ENCODE assay signal across 22 cellular contexts in genomic region chr9:35629597-35629996, GRCh38. TPM values are rescaled to one million over a fixed set of nuclear protein-coding genes. Genes with fewer than 3 reads are reported as not detected.
DNase-seq lines count a peak whose midpoint lies in the region; ATAC-seq, FAIRE-seq and TF ChIP-seq lines count a peak whose summit lies in the region.
"Had no signal": no experiment of that assay in that cellular context is flagged by ENCODE, and none has a peak within 500 bp of the region (broad histone marks: within the 10 kb centered on the region; RNA-seq: fewer than 3 reads in every experiment).

No MANE protein-coding gene starts in this region.

- POLR2A ChIA-PET in H1 (lab: Charles Lee; ENCODE audit: partially characterized antibody): interaction anchor here (1.0 to 1.4 kb wide), 2 partner anchors 18 to 28 kb away, joined by 3 to 4 read pairs; partner anchors contain the start of genes CCDC107 and RMRP

- no peaks in the 10 kb centered on the region for H3K27me3 Mint-ChIP-seq in stimulated activated naive B cell treated with anti-CD40 and anti-IgM and Interleukin-4, amounts not matched to agents 10 μg/mL and 1 μg/mL and 100 μg/mL, for 72 hours
- no peaks in the 10 kb centered on the region for H3K27me3 Mint-ChIP-seq in type B pancreatic cell
- H3K27me3 Mint-ChIP-seq: IgD-negative memory B cell had no signal

- peaks cover 0 to 2% of the 10 kb centered on the region in 2 donors for H3K9me3 Mint-ChIP-seq in stimulated activated naive B cell treated with anti-CD40 and anti-IgM and Interleukin-4, amounts not matched to agents 10 μg/mL and 1 μg/mL and 100 μg/mL, for 72 hours
- H3K9me3 Mint-ChIP-seq in type B pancreatic cell: no peaks in the 10 kb centered on the region
- H3K9me3 Mint-ChIP-seq: IgD-negative memory B cell had no signal

- no peak overlapping the region for H2AFZ ChIP-seq in OCI-LY1 (ENCODE audit: low read length)
- no peak overlapping the region; the same call in 1 of the 2 replicates for H2AFZ ChIP-seq in H1 (ENCODE audit: low read length)

- H4K20me1 ChIP-seq in OCI-LY1 (ENCODE audit: insufficient read depth, low read length) (no peaks in the 10 kb centered on the region), H1 (replicated peaks in 1 of 2; ENCODE audit: control insufficient read depth in 1 of 2, insufficient read depth in 2 of 2, low read length in 2 of 2) (no peaks in the 10 kb centered on the region)

- no peak overlapping the region for H2BK120ac ChIP-seq in H1 (replicated peaks; ENCODE audit: low read depth, low read length)

- no peak for FAIRE-seq in H1 (lab: Jason Lieb, UNC)
- FAIRE-seq: A204.1 had no signal

- no peak overlapping the region for H3K4ac ChIP-seq in H1 (replicated peaks; ENCODE audit: insufficient read length, low read depth, low read length)

- H2BK5ac ChIP-seq in H1 (ENCODE audit: low read depth, low read length): no peak overlapping the region

- no peak overlapping the region for H3K23ac ChIP-seq in H1 (ENCODE audit: insufficient read length)

- H3K27ac ChIP-seq in OCI-LY1 (ENCODE audit: low read depth, low read length, poor library complexity, severe bottlenecking): peak overlapping the region; percentile 24
- no peak overlapping the region for H3K27ac ChIP-seq in H1 (ENCODE audit: low read depth, low read length)
- H3K27ac ChIP-seq: C4-2B had no signal

- no peak overlapping the region for H2AK5ac ChIP-seq in H1 (ENCODE audit: low read depth, low read length)

- H3K4me2 ChIP-seq in OCI-LY1 (ENCODE audit: low read length) (no peak overlapping the region), H1 (ENCODE audit: insufficient read depth in 1 of 2, low read depth in 2 of 2, low read length in 2 of 2) (no peak overlapping the region)

- no peak for TF ChIP-seq EP300 in H1 (IDR thresholded peaks at IDR 0.05; ENCODE audit: borderline replicate concordance in 1 of 2, low read depth in 2 of 2, low read length in 2 of 2)

- peak overlapping the region; percentile 5 for H3K27ac Mint-ChIP-seq in stimulated activated naive B cell treated with anti-CD40 and anti-IgM and Interleukin-4, amounts not matched to agents 10 μg/mL and 1 μg/mL and 100 μg/mL, for 72 hours
- no peak overlapping the region for H3K27ac Mint-ChIP-seq in type B pancreatic cell
- H3K27ac Mint-ChIP-seq: IgD-negative memory B cell had no signal

- peaks cover 8% of the 10 kb centered on the region for H3F3A ChIP-seq in OCI-LY1 (ENCODE audit: insufficient read depth, low read length)

- H2BK15ac ChIP-seq in H1 (ENCODE audit: low read length): no peak overlapping the region

- H4K91ac ChIP-seq in H1 (replicated peaks; ENCODE audit: insufficient read length, low read length): no peak overlapping the region

- no peak for TF ChIP-seq POLR2A in H1 (IDR thresholded peaks at IDR 0.05; ENCODE audit: control extremely low read depth in 1 of 2, low read depth in 2 of 2, low read length in 2 of 2)

- H3K27me3 ChIP-seq in OCI-LY1 (ENCODE audit: insufficient read depth, low read length) (no peaks in the 10 kb centered on the region), H1 (replicated peaks in 1 of 4; ENCODE audit: control insufficient read depth in 3 of 4, extremely low read depth in 1 of 4, insufficient read depth in 3 of 4, low read length in 3 of 4) (no peaks in the 10 kb centered on the region)

- CTCF ChIA-PET in H1 (lab: Charles Lee; ENCODE audit: partially characterized antibody): interaction anchor here (0.7 to 5.1 kb wide), 8 partner anchors 14 to 206 kb away, joined by 3 to 27 read pairs (median 5); no protein-coding TSS in a partner anchor

- WGBS in H1 (ENCODE audit: extremely low coverage in 1 of 2, insufficient coverage in 1 of 2, insufficient read length in 1 of 2, insufficient replicate concordance in 2 of 2, low coverage in 1 of 2, low lambda C conversion rate in 2 of 2, missing lambda C conversion rate in 1 of 2), 2 experiments: 90% methylated on average over 5 of the region's 5 CpGs; no CpG with 5 or more reads in 1 of the 2 experiments

- TF ChIP-seq CTCF in OCI-LY1 (IDR thresholded peaks at IDR 0.05; ENCODE audit: low read length) (no peak), H1 (IDR thresholded peaks at IDR 0.05; ENCODE audit: control extremely low read depth in 1 of 3, insufficient read depth in 1 of 3, low read depth in 1 of 3, low read length in 3 of 3) (no peak), type B pancreatic cell (conservative IDR thresholded peaks at IDR 0.05) (no peak)

- no peak overlapping the region for H3K4me3 Mint-ChIP-seq in stimulated activated naive B cell treated with anti-CD40 and anti-IgM and Interleukin-4, amounts not matched to agents 10 μg/mL and 1 μg/mL and 100 μg/mL, for 72 hours
- no peak overlapping the region for H3K4me3 Mint-ChIP-seq in type B pancreatic cell
- H3K4me3 Mint-ChIP-seq: IgD-negative memory B cell had no signal

- intact Hi-C loops in Right ventricle myocardium superior (cut with DNase I): no loop called here

- H2BK12ac ChIP-seq in H1 (ENCODE audit: low read depth, low read length): 0 out of 2 replicates have a peak overlapping the region, but pooled peaks have one; percentile 14

- DNase-seq in activated effector memory CD4-positive, alpha-beta T cell treated with anti-CD3 and anti-CD28 coated beads, Interleukin-2, amount 50 U/mL, for 16 hours: peak; percentile 42
- no peak for DNase-seq in activated effector memory CD4-positive, alpha-beta T cell treated with Interleukin-2 at 50 U/mL for 16 hours
- DNase-seq in H1 (ENCODE audit: low read depth in 1 of 2, low spot score in 2 of 2) (no peak), Right ventricle myocardium superior (no peak), type B pancreatic cell (ENCODE audit: extremely low spot score, unreplicated experiment) (no peak)
- DNase-seq in stimulated activated naive B cell treated with anti-CD40 and anti-IgM and Interleukin-4, amounts not matched to agents 10 μg/mL and 1 μg/mL and 100 μg/mL, for 72 hours: no peak
- DNase-seq: DMS53, EL, GF-D8, NCI-H1105, NCI-H146, NCI-H2029, NCI-H226, NCI-H510A treated with DMSO at 0.1 percent for 48 hours, NCI-H748 treated with DMSO at 0.1 percent for 48 hours had no signal

- no peaks in the 10 kb centered on the region for H3K9me2 ChIP-seq in OCI-LY1 (ENCODE audit: low read depth, low read length)

- no peak overlapping the region for H3K14ac ChIP-seq in H1 (ENCODE audit: insufficient read length)

- peaks cover 0 to 2% of the 10 kb centered on the region in 2 donors for H3K36me3 Mint-ChIP-seq in stimulated activated naive B cell treated with anti-CD40 and anti-IgM and Interleukin-4, amounts not matched to agents 10 μg/mL and 1 μg/mL and 100 μg/mL, for 72 hours
- no peaks in the 10 kb centered on the region for H3K36me3 Mint-ChIP-seq in type B pancreatic cell
- H3K36me3 Mint-ChIP-seq: IgD-negative memory B cell had no signal

- no peaks in the 10 kb centered on the region for H3K23me2 ChIP-seq in H1 (ENCODE audit: low read depth, low read length)

- H3K79me2 ChIP-seq in OCI-LY1 (ENCODE audit: insufficient read depth, low read length): no peaks in the 10 kb centered on the region
- H3K79me2 ChIP-seq in H1 (ENCODE audit: control insufficient read depth in 1 of 2, insufficient read depth in 2 of 2, low read length in 2 of 2): no peaks in the 10 kb centered on the region

- no peak overlapping the region for H3K56ac ChIP-seq in H1 (replicated peaks; ENCODE audit: insufficient read length, low read depth, low read length)

- ATAC-seq in stimulated activated naive B cell treated with anti-CD40 and anti-IgM and Interleukin-4, amounts not matched to agents 10 μg/mL and 1 μg/mL and 100 μg/mL, for 72 hours (replicated peaks): no peak
- no peak for ATAC-seq in Right ventricle myocardium superior (ENCODE audit: poor library complexity)
- ATAC-seq: Right ventricle myocardium inferior had no signal

- H3K79me1 ChIP-seq in H1 (ENCODE audit: low read depth, low read length): no peaks in the 10 kb centered on the region

- H3K9me3 ChIP-seq in OCI-LY1 (ENCODE audit: low read length): no peaks in the 10 kb centered on the region
- no peaks in the 10 kb centered on the region for H3K9me3 ChIP-seq in H1 (ENCODE audit: insufficient read depth in 2 of 2, low read depth in 1 of 2, low read length in 1 of 2)

- H3K4me3 ChIP-seq in OCI-LY1 (ENCODE audit: low read depth, low read length, poor library complexity, severe bottlenecking) (no peak overlapping the region), H1 (ENCODE audit: extremely low read depth in 1 of 4, insufficient read depth in 2 of 4, low read depth in 3 of 4, low read length in 4 of 4) (no peak overlapping the region)

- H3K18ac ChIP-seq in H1 (ENCODE audit: extremely low read depth, low read length): no peak overlapping the region

- no peak overlapping the region for H4K8ac ChIP-seq in H1 (ENCODE audit: extremely low read depth, insufficient read depth, low read length)

- no peak for TF ChIP-seq RAD21 in H1 (IDR thresholded peaks at IDR 0.05 in 1 of 2, conservative IDR thresholded peaks at IDR 0.05 in 1 of 2; ENCODE audit: low read depth in 2 of 2, low read length in 2 of 2)

- H3K4me1 ChIP-seq in OCI-LY1 (ENCODE audit: insufficient read depth, low read length, severe bottlenecking): peaks cover 12% of the 10 kb centered on the region
- no peaks in the 10 kb centered on the region for H3K4me1 ChIP-seq in H1 (replicated peaks in 1 of 4; ENCODE audit: control insufficient read depth in 3 of 4, insufficient read depth in 4 of 4, low read length in 3 of 4)

- H3K36me3 ChIP-seq in OCI-LY1 (ENCODE audit: insufficient read depth, low read length) (no peaks in the 10 kb centered on the region), H1 (ENCODE audit: control insufficient read depth in 2 of 4, insufficient read depth in 4 of 4, low read length in 3 of 4) (no peaks in the 10 kb centered on the region)

- H3K9ac ChIP-seq in OCI-LY1 (ENCODE audit: low read length) (no peak overlapping the region), H1 (replicated peaks in 1 of 4; ENCODE audit: extremely low read depth in 1 of 4, low read depth in 3 of 4, low read length in 3 of 4) (no peak overlapping the region)

- no peak overlapping the region for H4K5ac ChIP-seq in H1 (ENCODE audit: insufficient read length, low read depth, low read length)

- peaks cover 36 to 69% of the 10 kb centered on the region in 2 donors for H3K4me1 Mint-ChIP-seq in stimulated activated naive B cell treated with anti-CD40 and anti-IgM and Interleukin-4, amounts not matched to agents 10 μg/mL and 1 μg/mL and 100 μg/mL, for 72 hours
- no peaks in the 10 kb centered on the region for H3K4me1 Mint-ChIP-seq in type B pancreatic cell (ENCODE audit: unreplicated experiment)

- no peak overlapping the region for H2BK20ac ChIP-seq in H1 (ENCODE audit: low read length)

RNA-seq across cellular contexts. Expression of gene CD72, which starts 11.4 kb away (rescaled TPM):
- total RNA-seq in H1 (2021; fragmentation: NEBNext Ultra II Directional; extraction: Animal tissue kit (Norgen Biotek cat#: 25700)): 4.0 and 4.5 TPM in 2 replicates
- polyA plus RNA-seq in H1 (2011; rRNA removed): 4.5 and 4.9 TPM in 2 replicates
- 5.5 TPM for polyA plus RNA-seq in H1 (2011; cell fraction: cytosol; rRNA removed)
- 8.2 TPM for polyA plus RNA-seq in H1 (2011; cell fraction: nucleus; rRNA removed)
- polyA plus RNA-seq in H1 (2012, experiment 1 of 2): 2.7 to 4.9 TPM (median 4.2 TPM) in 4 replicates
- 3.2 TPM for polyA plus RNA-seq in H1 (2012, experiment 2 of 2)
- polyA plus RNA-seq in H1 (2013, experiment 1 of 2): 4.1 TPM
- polyA plus RNA-seq in H1 (2013, experiment 2 of 2): 3.0 TPM
- polyA minus RNA-seq in H1 (2011; rRNA and poly(A)+ RNA removed): 2.7 and 3.9 TPM in 2 replicates
- polyA minus RNA-seq in H1 (2011; cell fraction: cytosol; rRNA and poly(A)+ RNA removed): 2.5 TPM
- polyA minus RNA-seq in H1 (2011; cell fraction: nucleus; rRNA and poly(A)+ RNA removed): 3.0 TPM
- total RNA-seq in Right ventricle myocardium superior (0.59 TPM), type B pancreatic cell (ENCODE audit: low replicate concordance) (1.5 and 2.8 TPM in 2 replicates)

RNA-seq across cellular contexts. Expression of gene SIT1, which starts 21.1 kb away (rescaled TPM):
- 7.8 and 8.2 TPM in 2 replicates for total RNA-seq in H1 (2021; fragmentation: NEBNext Ultra II Directional; extraction: Animal tissue kit (Norgen Biotek cat#: 25700))
- polyA plus RNA-seq in H1 (2011; rRNA removed): 11.4 and 12.8 TPM in 2 replicates
- polyA plus RNA-seq in H1 (2011; cell fraction: cytosol; rRNA removed): 10.7 TPM
- polyA plus RNA-seq in H1 (2011; cell fraction: nucleus; rRNA removed): 7.5 TPM
- polyA plus RNA-seq in H1 (2012, experiment 1 of 2): 4.5 to 6.7 TPM (median 5.3 TPM) in 4 replicates
- polyA plus RNA-seq in H1 (2012, experiment 2 of 2): 7.9 TPM
- 2.0 TPM for polyA plus RNA-seq in H1 (2013, experiment 1 of 2)
- 2.5 TPM for polyA plus RNA-seq in H1 (2013, experiment 2 of 2)
- polyA minus RNA-seq in H1 (2011; rRNA and poly(A)+ RNA removed): 2.5 TPM in 2 replicates
- polyA minus RNA-seq in H1 (2011; cell fraction: cytosol; rRNA and poly(A)+ RNA removed): 2.6 TPM
- 1.8 TPM for polyA minus RNA-seq in H1 (2011; cell fraction: nucleus; rRNA and poly(A)+ RNA removed)
- not detected for total RNA-seq in Right ventricle myocardium superior
- not detected in 2 replicates for total RNA-seq in type B pancreatic cell (ENCODE audit: low replicate concordance)
- total RNA-seq: H4, Right ventricle myocardium inferior, SK-MEL-5 had no signal

RNA-seq across cellular contexts. Expression of gene TESK1, which starts 24.5 kb away (rescaled TPM):
- total RNA-seq in H1 (2021; fragmentation: NEBNext Ultra II Directional; extraction: Animal tissue kit (Norgen Biotek cat#: 25700)): 13.9 and 17.5 TPM in 2 replicates
- 13.5 and 19.2 TPM in 2 replicates for polyA plus RNA-seq in H1 (2011; rRNA removed)
- 11.6 TPM for polyA plus RNA-seq in H1 (2011; cell fraction: cytosol; rRNA removed)
- polyA plus RNA-seq in H1 (2011; cell fraction: nucleus; rRNA removed): 39.3 TPM
- 14.6 to 19.1 TPM (median 18.6 TPM) in 4 replicates for polyA plus RNA-seq in H1 (2012, experiment 1 of 2)
- polyA plus RNA-seq in H1 (2012, experiment 2 of 2): 10.3 TPM
- 14.8 TPM for polyA plus RNA-seq in H1 (2013, experiment 1 of 2)
- polyA plus RNA-seq in H1 (2013, experiment 2 of 2): 13.2 TPM
- polyA minus RNA-seq in H1 (2011; rRNA and poly(A)+ RNA removed): 8.2 and 9.3 TPM in 2 replicates
- 6.1 TPM for polyA minus RNA-seq in H1 (2011; cell fraction: cytosol; rRNA and poly(A)+ RNA removed)
- 11.2 TPM for polyA minus RNA-seq in H1 (2011; cell fraction: nucleus; rRNA and poly(A)+ RNA removed)
- total RNA-seq in Right ventricle myocardium superior (25.0 TPM), type B pancreatic cell (ENCODE audit: low replicate concordance) (30.6 and 42.4 TPM in 2 replicates)

RNA-seq across cellular contexts. Expression of gene RMRP, which starts 28.2 kb away (rescaled TPM):
- 14,987 and 16,528 TPM in 2 replicates for total RNA-seq in H1 (2021; fragmentation: NEBNext Ultra II Directional; extraction: Animal tissue kit (Norgen Biotek cat#: 25700))
- polyA plus RNA-seq in H1 (2011; rRNA removed): 105 and 169 TPM in 2 replicates
- polyA plus RNA-seq in H1 (2011; cell fraction: cytosol; rRNA removed): 147 TPM
- 8,272 TPM for polyA plus RNA-seq in H1 (2011; cell fraction: nucleus; rRNA removed)
- polyA plus RNA-seq in H1 (2012, experiment 1 of 2): 41.1 to 222 TPM (median 149 TPM) in 4 replicates
- 95.4 TPM for polyA plus RNA-seq in H1 (2012, experiment 2 of 2)
- polyA plus RNA-seq in H1 (2013, experiment 1 of 2): not detected
- polyA plus RNA-seq in H1 (2013, experiment 2 of 2): not detected
- polyA minus RNA-seq in H1 (2011; rRNA and poly(A)+ RNA removed): 22,686 and 26,507 TPM in 2 replicates
- 25,731 TPM for polyA minus RNA-seq in H1 (2011; cell fraction: cytosol; rRNA and poly(A)+ RNA removed)
- polyA minus RNA-seq in H1 (2011; cell fraction: nucleus; rRNA and poly(A)+ RNA removed): 138,882 TPM
- total RNA-seq in Right ventricle myocardium superior (19,155 TPM), type B pancreatic cell (ENCODE audit: low replicate concordance) (16,039 and 18,328 TPM in 2 replicates)

RNA-seq across cellular contexts. Expression of gene CCDC107, which starts 28.5 kb away (rescaled TPM):
- 9.0 and 10.5 TPM in 2 replicates for total RNA-seq in H1 (2021; fragmentation: NEBNext Ultra II Directional; extraction: Animal tissue kit (Norgen Biotek cat#: 25700))
- 8.2 and 8.6 TPM in 2 replicates for polyA plus RNA-seq in H1 (2011; rRNA removed)
- polyA plus RNA-seq in H1 (2011; cell fraction: cytosol; rRNA removed): 10.2 TPM
- polyA plus RNA-seq in H1 (2011; cell fraction: nucleus; rRNA removed): 9.0 TPM
- 5.6 to 10.9 TPM (median 9.7 TPM) in 4 replicates for polyA plus RNA-seq in H1 (2012, experiment 1 of 2)
- 7.0 TPM for polyA plus RNA-seq in H1 (2012, experiment 2 of 2)
- polyA plus RNA-seq in H1 (2013, experiment 1 of 2): 9.5 TPM
- polyA plus RNA-seq in H1 (2013, experiment 2 of 2): 10.1 TPM
- 2.7 and 3.1 TPM in 2 replicates for polyA minus RNA-seq in H1 (2011; rRNA and poly(A)+ RNA removed)
- polyA minus RNA-seq in H1 (2011; cell fraction: cytosol; rRNA and poly(A)+ RNA removed): 5.0 TPM
- polyA minus RNA-seq in H1 (2011; cell fraction: nucleus; rRNA and poly(A)+ RNA removed): 4.1 TPM
- 48.4 TPM for total RNA-seq in Right ventricle myocardium superior
- 15.6 and 17.2 TPM in 2 replicates for total RNA-seq in type B pancreatic cell (ENCODE audit: low replicate concordance)
